24 cellular contexts compared by ENCODE assay signal in the genomic region with DNA sequence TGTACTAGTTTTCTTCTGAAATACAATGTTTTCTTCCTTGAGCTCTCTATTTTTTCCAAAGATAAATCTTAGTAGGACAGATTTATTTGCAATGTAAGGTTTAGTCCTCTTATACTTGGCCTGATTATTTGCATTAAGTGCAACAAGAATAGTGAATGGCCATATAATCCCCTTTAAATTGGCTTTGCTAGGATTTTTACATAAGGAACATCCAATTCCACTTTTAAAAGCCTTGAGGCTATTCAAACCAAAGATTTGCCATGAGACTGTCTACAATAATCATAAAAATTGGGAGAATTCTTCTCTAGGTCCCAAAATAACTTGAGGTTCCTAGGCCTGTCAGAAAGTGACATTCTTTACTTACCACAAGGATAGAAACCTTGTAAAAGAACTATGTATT.
"Had no signal": no experiment of that assay in that cellular context is flagged by ENCODE, and none has a peak within 500 bp of the region (broad histone marks: within the 10 kb centered on the region; RNA-seq: fewer than 3 reads in every experiment).

No MANE protein-coding gene starts in this region.

- H3K27me3 ChIP-seq: esophagus squamous epithelium, gastrocnemius medialis, heart right ventricle, left lung had no signal

- H3K4me3 ChIP-seq: esophagus squamous epithelium, gastrocnemius medialis, heart right ventricle, left lung, lower lobe of right lung, mucosa of descending colon had no signal

- H3K9me3 ChIP-seq: esophagus squamous epithelium, gastrocnemius medialis, lower lobe of right lung, mucosa of descending colon had no signal

- FAIRE-seq: islet of Langerhans, keratinocyte had no signal

- H3K27ac ChIP-seq: epithelial cell of prostate, esophagus squamous epithelium, gastrocnemius medialis, heart right ventricle, left lung, lower lobe of right lung had no signal

- H3K36me3 ChIP-seq: esophagus squamous epithelium, gastrocnemius medialis, heart right ventricle, left lung, lower lobe of right lung had no signal

- DNase-seq: cortex of kidney; effector CD8-positive, alpha-beta T cell; effector memory CD8-positive, alpha-beta T cell; endodermal cell; erythroblast; esophagus squamous epithelium; foreskin fibroblast; foreskin melanocyte; gastrocnemius medialis; glutamatergic neuron; head of caudate nucleus; heart right ventricle; hippocampal formation; left cardiac atrium; left lung; left ventricle myocardium superior; lower lobe of right lung; mesenchymal stem cell; mucosa of descending colon; naive B cell; naive thymus-derived CD8-positive, alpha-beta T cell had no signal

- H3K4me1 ChIP-seq: esophagus squamous epithelium, gastrocnemius medialis, heart right ventricle, left lung, lower lobe of right lung had no signal
